11 cellular contexts compared by ENCODE assay signal in genomic region chr2:197137234-197137633, GRCh38.
DNase-seq lines count a peak whose midpoint lies in the region; ATAC-seq and TF ChIP-seq lines count a peak whose summit lies in the region.
"Had no signal": no experiment of that assay in that cellular context is flagged by ENCODE, and none has a peak within 500 bp of the region (broad histone marks: within the 10 kb centered on the region; RNA-seq: fewer than 3 reads in every experiment).

No MANE protein-coding gene starts in this region.

- peak overlapping the region; percentile 0 for H3K4me3 Mint-ChIP-seq in central memory CD8-positive, alpha-beta T cell

- H3K9ac ChIP-seq in OCI-LY3 (ENCODE audit: low read length): no peak overlapping the region

- H3K4me3 ChIP-seq in OCI-LY3 (ENCODE audit: low read length): no peak overlapping the region
- no peak overlapping the region for H3K4me3 ChIP-seq in osteoblast (ENCODE audit: insufficient read depth, low read length)
- H3K4me3 ChIP-seq: tibial artery had no signal

- H3K9me3 Mint-ChIP-seq in central memory CD8-positive, alpha-beta T cell: no peaks in the 10 kb centered on the region

- H2AFZ ChIP-seq in OCI-LY3 (ENCODE audit: low read depth, low read length): no peak overlapping the region
- peak overlapping the region; percentile 2 for H2AFZ ChIP-seq in osteoblast (ENCODE audit: low read length)

- peak; percentile 20 for TF ChIP-seq CTCF in OCI-LY3 (IDR thresholded peaks at IDR 0.05; ENCODE audit: low read depth, low read length)
- TF ChIP-seq CTCF in osteoblast (IDR thresholded peaks at IDR 0.05; ENCODE audit: extremely low read depth, low read depth, low read length): no peak

- H3K79me2 ChIP-seq in OCI-LY3 (ENCODE audit: low read length) (no peaks in the 10 kb centered on the region), osteoblast (ENCODE audit: insufficient read depth, low read length) (no peaks in the 10 kb centered on the region)

- H3K27me3 ChIP-seq in OCI-LY3 (ENCODE audit: low read depth, low read length): no peaks in the 10 kb centered on the region
- no peaks in the 10 kb centered on the region for H3K27me3 ChIP-seq in osteoblast (ENCODE audit: insufficient read depth, low read length)
- H3K27me3 ChIP-seq: tibial artery had no signal

- H3K27ac ChIP-seq in OCI-LY3 (ENCODE audit: low read length) (no peak overlapping the region), osteoblast (ENCODE audit: low read depth, low read length) (no peak overlapping the region)
- H3K27ac ChIP-seq: tibial artery had no signal

- H3K4me1 ChIP-seq in OCI-LY3 (ENCODE audit: low read length): peaks cover 53% of the 10 kb centered on the region
- H3K4me1 ChIP-seq in osteoblast (ENCODE audit: insufficient read depth, low read length): peaks cover 22% of the 10 kb centered on the region

- peak overlapping the region; percentile 71 for H3K27ac Mint-ChIP-seq in central memory CD8-positive, alpha-beta T cell (ENCODE audit: low read depth)

- H3K4me1 Mint-ChIP-seq in central memory CD8-positive, alpha-beta T cell: peaks cover 89% of the 10 kb centered on the region

- H3K36me3 Mint-ChIP-seq in central memory CD8-positive, alpha-beta T cell (ENCODE audit: insufficient read depth): peaks cover 33% of the 10 kb centered on the region

- DNase-seq in NOMO-1 treated with DMSO at 0.1 percent for 48 hours (lab: John Stamatoyannopoulos, UW; ENCODE audit: unreplicated experiment) (peak; percentile 12), NOMO-1 treated with dmso at 0.1 percent for 144 hours (lab: John Stamatoyannopoulos, UW; ENCODE audit: unreplicated experiment) (no peak), osteoblast (ENCODE audit: insufficient read length, low spot score, missing footprints) (no peak), DMS 273 treated with DMSO at 0.1 percent for 48 hours (lab: John Stamatoyannopoulos, UW) (no peak), NCI-H69 (lab: John Stamatoyannopoulos, UW) (no peak)
- DNase-seq in central memory CD8-positive, alpha-beta T cell (ENCODE audit: low spot score in 2 of 2): no peak
- DNase-seq: 8988T, NCI-H1417, tibial artery had no signal

- no peak for ATAC-seq in central memory CD8-positive, alpha-beta T cell (replicated peaks; ENCODE audit: extremely low read depth, poor library complexity, severe bottlenecking)
- ATAC-seq in HG03039 (IDR thresholded peaks at IDR 0.05; ENCODE audit: unreplicated experiment): no peak

- H3K36me3 ChIP-seq in OCI-LY3 (replicated peaks; ENCODE audit: low read depth, low read length) (no peaks in the 10 kb centered on the region), osteoblast (ENCODE audit: insufficient read depth, low read length) (no peaks in the 10 kb centered on the region)
- H3K36me3 ChIP-seq: tibial artery had no signal

- H3K4me2 ChIP-seq in OCI-LY3 (ENCODE audit: low read length) (peak overlapping the region; percentile 59; the same call in 1 of the 2 replicates), osteoblast (ENCODE audit: insufficient read depth, low read length) (peak overlapping the region; percentile 31)

- H4K20me1 ChIP-seq in OCI-LY3 (ENCODE audit: insufficient read depth, low read length) (no peaks in the 10 kb centered on the region), osteoblast (ENCODE audit: insufficient read depth, low read length) (no peaks in the 10 kb centered on the region)

- H3K9me3 ChIP-seq in OCI-LY3 (ENCODE audit: insufficient read depth, low read length): no peaks in the 10 kb centered on the region
- H3K9me3 ChIP-seq in osteoblast (ENCODE audit: low read depth, low read length): no peaks in the 10 kb centered on the region
- H3K9me3 ChIP-seq: tibial artery had no signal

- H3K27me3 Mint-ChIP-seq in central memory CD8-positive, alpha-beta T cell: no peaks in the 10 kb centered on the region
